In the genomic region with DNA sequence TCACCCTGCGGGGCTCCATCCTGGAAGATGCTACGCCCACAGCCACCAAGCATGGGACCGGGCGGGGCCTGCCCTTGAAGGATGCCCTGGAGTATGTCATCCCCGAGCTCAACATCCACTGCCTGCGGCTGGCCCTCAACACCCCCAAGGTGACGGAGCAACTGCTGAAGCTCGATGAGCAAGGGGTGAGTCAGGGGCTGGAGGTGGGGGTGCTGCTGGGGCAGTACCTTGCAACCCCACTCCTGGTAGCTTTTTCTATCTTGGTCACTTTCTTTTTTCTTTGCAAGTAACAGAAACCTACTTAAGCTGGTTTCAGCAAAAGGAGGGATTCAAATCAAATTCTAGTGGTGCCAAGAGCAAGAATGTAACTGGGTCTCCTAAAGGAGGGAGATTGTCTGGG, we compare ENCODE assay signal across 29 cellular contexts.
"Had no signal": no experiment of that assay in that cellular context is flagged by ENCODE, and none has a peak within 500 bp of the region (broad histone marks: within the 10 kb centered on the region; RNA-seq: fewer than 3 reads in every experiment).

No MANE protein-coding gene starts in this region.

- H3K27ac ChIP-seq: epithelial cell of prostate, foreskin keratinocyte, gastroesophageal sphincter, heart left ventricle, left lung, prostate gland, right atrium auricular region, stomach, thyroid gland, vagina had no signal

- H3K4me3 Mint-ChIP-seq: mesothelial cell of epicardium, naive B cell, nephron progenitor cell had no signal

- H3K27ac Mint-ChIP-seq: mesothelial cell of epicardium, nephron progenitor cell had no signal

- DNase-seq: effector CD4-positive, alpha-beta T cell; foreskin keratinocyte; heart left ventricle; hippocampal formation; left cardiac atrium; mesenchymal stem cell; mucosa of descending colon; naive B cell; nephron progenitor cell; nucleus accumbens; stimulated activated CD4-positive, alpha-beta T cell treated with anti-CD3 and anti-CD28 coated beads, Interleukin-12 subunit alpha, Interleukin-12 subunit beta, amount 100 ng/mL, for 4 hours; stimulated activated CD4-positive, alpha-beta T cell treated with anti-CD3 and anti-CD28 coated beads, Interleukin-1b, Interleukin-23, amount 100 ng/mL, for 48 hours; stimulated activated CD4-positive, alpha-beta T cell treated with anti-CD3 and anti-CD28 coated beads, Interleukin-4, amount 100 ng/mL, for 1 hour; stimulated activated CD8-positive, alpha-beta memory T cell treated with anti-CD3 and anti-CD28 coated beads, Interleukin-4, amount 100 ng/mL, for 48 hours; stimulated activated naive CD4-positive, alpha-beta T cell treated with Interleukin-2 at 50 U/mL for 16 hours; stomach; thyroid gland; trophoblast cell had no signal

- H3K27me3 ChIP-seq: dorsolateral prefrontal cortex, foreskin keratinocyte, gastroesophageal sphincter, heart left ventricle, left lung, right atrium auricular region, stomach, thyroid gland, vagina had no signal

- H3K4me3 ChIP-seq: dorsolateral prefrontal cortex, gastroesophageal sphincter, heart left ventricle, left lung, mucosa of descending colon, prostate gland, right atrium auricular region, smooth muscle cell, stomach, thyroid gland, vagina had no signal

- H3K9me3 ChIP-seq: mucosa of descending colon, prostate gland, right atrium auricular region, thyroid gland, vagina had no signal

- H3K4me1 Mint-ChIP-seq: mesothelial cell of epicardium had no signal

- H3K4me2 ChIP-seq: smooth muscle cell had no signal

- H3K27me3 Mint-ChIP-seq: naive B cell had no signal

- H3K4me1 ChIP-seq: foreskin keratinocyte, gastroesophageal sphincter, prostate gland, right atrium auricular region, vagina had no signal

- ATAC-seq: esophagus mucosa, foreskin keratinocyte, gastroesophageal sphincter, heart left ventricle, left cardiac atrium, left lung, mucosa of descending colon, sciatic nerve had no signal
